Comparison of ENCODE assay signal across 5 cellular contexts in the genomic region with DNA sequence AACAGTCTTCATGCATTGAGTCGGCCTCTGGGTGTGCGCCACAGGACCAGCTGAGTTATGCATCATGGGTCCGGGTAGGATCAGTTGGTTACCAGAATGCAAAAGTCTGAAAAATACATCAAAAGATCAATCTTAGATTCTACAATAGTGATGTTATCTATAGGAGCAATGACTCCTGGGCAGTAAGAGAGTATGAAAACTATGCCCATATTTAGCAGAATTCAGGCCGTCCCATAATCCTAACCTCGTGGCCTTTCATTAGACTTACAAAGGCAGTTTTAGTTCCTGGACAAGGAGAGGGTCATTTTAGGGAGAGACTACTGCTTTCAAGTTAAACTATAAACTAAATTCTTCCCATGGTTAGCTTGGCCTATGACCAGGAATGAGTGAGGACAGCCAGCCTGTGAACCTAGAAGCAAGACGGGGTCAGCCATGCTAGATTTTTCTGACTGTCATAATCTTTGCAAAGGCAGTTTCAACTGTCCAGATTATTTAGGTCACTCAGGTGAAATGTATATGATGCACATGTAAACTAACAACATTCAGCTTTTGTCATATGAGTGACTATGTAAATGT. TPM values are rescaled to one million over a fixed set of nuclear protein-coding genes. Genes with fewer than 3 reads are reported as not detected.
"Had no signal": no experiment of that assay in that cellular context is flagged by ENCODE, and none has a peak within 500 bp of the region (broad histone marks: within the 10 kb centered on the region; RNA-seq: fewer than 3 reads in every experiment).

No MANE protein-coding gene starts in this region.

- H2AFZ ChIP-seq: GM23338 had no signal

- H3K4me1 Mint-ChIP-seq: GM23338, H9 had no signal

- ATAC-seq: GM23338 had no signal

- DNase-seq: H9, HCEC 1CT had no signal

- H3K9me3 Mint-ChIP-seq: GM23338, H9, IgD-negative memory B cell had no signal

- H3K27ac Mint-ChIP-seq: GM23338, H9, IgD-negative memory B cell had no signal

- H3K4me2 ChIP-seq: GM23338 had no signal

- H3K27me3 Mint-ChIP-seq: IgD-negative memory B cell had no signal

- H3K4me3 Mint-ChIP-seq: GM23338, H9, IgD-negative memory B cell had no signal

- H3K4me3 ChIP-seq: GM23338 had no signal

RNA-seq across cellular contexts. Expression of gene MLNR, which starts 15.8 kb away (rescaled TPM):
- total RNA-seq: H9, HT-29 had no signal
- polyA plus RNA-seq: GM23338, IgD-negative memory B cell had no signal
